In the genomic region with DNA sequence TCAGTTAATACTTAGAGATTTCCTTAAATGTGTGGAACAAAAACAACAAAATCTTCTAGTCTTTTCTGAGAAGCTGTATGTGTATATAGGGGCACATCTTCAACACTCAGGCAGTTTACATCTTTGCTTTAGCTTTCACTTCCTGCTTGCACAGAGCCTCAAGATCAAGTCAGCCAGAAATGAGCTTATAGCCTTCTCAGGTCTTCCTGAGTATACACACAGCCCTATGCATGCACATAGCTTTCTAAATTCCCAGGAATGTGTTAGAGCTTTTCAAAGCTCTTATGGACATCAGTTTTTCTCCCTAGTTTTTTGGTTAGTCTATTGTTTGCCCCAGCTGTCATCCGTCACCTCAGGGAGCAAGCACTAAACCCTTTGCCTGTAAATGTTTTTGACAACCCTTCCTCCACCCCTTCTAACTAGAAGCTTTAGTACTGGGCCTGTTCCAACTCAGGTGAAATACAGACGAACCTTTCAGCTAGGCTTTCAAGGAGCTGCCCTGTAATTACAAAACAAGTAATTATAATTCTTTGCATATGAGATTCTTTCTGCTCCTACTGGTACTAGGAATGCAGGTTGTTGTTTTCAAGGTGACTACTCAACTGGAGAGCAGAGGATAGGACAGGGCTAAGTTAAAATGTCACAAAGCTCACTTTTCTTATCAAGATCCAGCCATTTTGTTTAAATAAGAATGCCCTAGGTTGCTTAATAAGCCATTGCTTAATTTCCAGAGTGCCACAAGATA, we compare ENCODE assay signal across 8 cellular contexts. TPM values are rescaled to one million over a fixed set of nuclear protein-coding genes. Genes with fewer than 3 reads are reported as not detected.
DNase-seq lines count a peak whose midpoint lies in the region; ATAC-seq and TF ChIP-seq lines count a peak whose summit lies in the region.

No MANE protein-coding gene starts in this region.

- H3K4me3 ChIP-seq in HUES48 (ENCODE audit: low read depth, low read length) (no peak overlapping the region), upper lobe of left lung (no peak overlapping the region)

- no peak for TF ChIP-seq EP300 in upper lobe of left lung (IDR thresholded peaks at IDR 0.05)

- no peaks in the 10 kb centered on the region for H3K4me1 Mint-ChIP-seq in glutamatergic neuron (ENCODE audit: low read depth, unreplicated experiment)

- H3K9me3 ChIP-seq in HUES48 (ENCODE audit: control insufficient read depth, insufficient read depth, low read length): no peaks in the 10 kb centered on the region
- peaks cover 3 to 13% (median 11%) of the 10 kb centered on the region in 4 donors for H3K9me3 ChIP-seq in upper lobe of left lung

- H3K27me3 ChIP-seq in HUES48 (ENCODE audit: control insufficient read depth, insufficient read depth, low read length) (no peaks in the 10 kb centered on the region), upper lobe of left lung (no peaks in the 10 kb centered on the region)

- ATAC-seq in GM18498 (IDR thresholded peaks at IDR 0.05; ENCODE audit: unreplicated experiment): peak; percentile 88
- peak; percentile 77 for ATAC-seq in GM21381 (IDR thresholded peaks at IDR 0.05; ENCODE audit: unreplicated experiment)
- no peak for ATAC-seq in upper lobe of left lung (ENCODE audit: low FRiP score in 2 of 2)

- H3K4me3 Mint-ChIP-seq in glutamatergic neuron (ENCODE audit: unreplicated experiment): no peak overlapping the region

- WGBS in upper lobe of left lung, 2 donors: 54 to 66% methylated on average over 2 of the region's 2 CpGs

- no peak for TF ChIP-seq CTCF in upper lobe of left lung (IDR thresholded peaks at IDR 0.05)
- TF ChIP-seq CTCF in glutamatergic neuron (IDR thresholded peaks at IDR 0.05; ENCODE audit: partially characterized antibody, unreplicated experiment): no peak

- peaks cover under 1% of the 10 kb centered on the region for H3K9me3 Mint-ChIP-seq in glutamatergic neuron (ENCODE audit: unreplicated experiment)

- H3K36me3 ChIP-seq in HUES48 (ENCODE audit: control insufficient read depth, insufficient read depth, low read length): no peaks in the 10 kb centered on the region
- H3K36me3 ChIP-seq in upper lobe of left lung: no peaks in the 10 kb centered on the region

- H3K9ac ChIP-seq in HUES48 (ENCODE audit: low read depth, low read length): no peak overlapping the region

- H3K4me1 ChIP-seq in HUES48 (ENCODE audit: control insufficient read depth, insufficient read depth, low read length) (peaks cover 17% of the 10 kb centered on the region), upper lobe of left lung (peaks cover 0 to 4% (median 0%) of the 10 kb centered on the region in 4 donors)

- H3K27ac ChIP-seq in HUES48 (ENCODE audit: low read depth, low read length) (peak overlapping the region; percentile 11), upper lobe of left lung (peak overlapping the region in 2 of 4 donors; percentile 18 to 27)

- no peak overlapping the region for H3K27ac Mint-ChIP-seq in glutamatergic neuron (ENCODE audit: unreplicated experiment)

- DNase-seq in kidney tubule cell (ENCODE audit: low spot score) (peak; percentile 17), upper lobe of left lung (no peak), NCI-H146 (lab: John Stamatoyannopoulos, UW) (no peak), NCI-H526 (lab: John Stamatoyannopoulos, UW) (no peak), glutamatergic neuron (no peak)

- no peaks in the 10 kb centered on the region for H3K36me3 Mint-ChIP-seq in glutamatergic neuron (ENCODE audit: unreplicated experiment)

- H3K27me3 Mint-ChIP-seq in glutamatergic neuron (ENCODE audit: unreplicated experiment): peaks cover 2% of the 10 kb centered on the region

- TF ChIP-seq POLR2A in upper lobe of left lung (IDR thresholded peaks at IDR 0.05): no peak

RNA-seq across cellular contexts. Expression of a gene that starts 22.6 kb away (rescaled TPM):
- total RNA-seq in upper lobe of left lung (10 to 100 TPM; 28.6 to 48.7 (median 36.8) TPM), glutamatergic neuron (ENCODE audit: unreplicated experiment) (17.1 TPM)

Comparison
In these comparisons a context has a peak if more than half of its experiments do, and no peak if none do; other contexts are left out.
1. ATAC-seq: peak in GM18498 (single experiment) and GM21381 (single experiment); none in upper lobe of left lung (0 of 2).